13 cellular contexts compared by ENCODE assay signal in genomic region chr3:176767385-176767784, GRCh38.
DNase-seq lines count a peak whose midpoint lies in the region; ATAC-seq, FAIRE-seq and TF ChIP-seq lines count a peak whose summit lies in the region.
"Had no signal": no experiment of that assay in that cellular context is flagged by ENCODE, and none has a peak within 500 bp of the region (broad histone marks: within the 10 kb centered on the region; RNA-seq: fewer than 3 reads in every experiment).

No MANE protein-coding gene starts in this region.

- H3K36me3 Mint-ChIP-seq in activated CD8-positive, alpha-beta memory T cell treated with anti-CD3 and anti-CD28 coated beads, Interleukin-2, amount 10 ng/mL, durations not matched to agents 7 days and 5 days, result no peaks in the 10 kb centered on the region
- H3K36me3 Mint-ChIP-seq: naive B cell had no signal

- no peaks in the 10 kb centered on the region for H3K36me3 ChIP-seq in kidney (ENCODE audit: control insufficient read depth in 1 of 2, insufficient read depth in 2 of 2, low read length in 2 of 2)
- H3K36me3 ChIP-seq: Peyer's patch had no signal

- no peak overlapping the region for H3K4me3 Mint-ChIP-seq in activated CD8-positive, alpha-beta memory T cell treated with anti-CD3 and anti-CD28 coated beads, Interleukin-2, amount 10 ng/mL, durations not matched to agents 7 days and 5 days
- H3K4me3 Mint-ChIP-seq: dendritic cell treated with granulocyte-macrophage colony-stimulating factor and Interleukin-4, amounts not matched to agents 40 ng/mL and 50 ng/mL, for 4 days; naive B cell; stimulated activated naive CD8-positive, alpha-beta T cell treated with anti-CD3 and anti-CD28 coated beads, Interleukin-15, Interleukin-2, amounts not matched to agents 100 ng/mL and 50 ng/mL, for 24 hours had no signal

- DNase-seq in H54 (ENCODE audit: insufficient read length, low spot score) (peak; percentile 1), RWPE1 (ENCODE audit: low spot score) (peak; percentile 40), fibroblast of the aortic adventitia (ENCODE audit: low read depth) (peak; percentile 65), urothelium cell line (ENCODE audit: low spot score) (peak; percentile 65), kidney (no peak)
- DNase-seq in activated CD8-positive, alpha-beta memory T cell treated with anti-CD3 and anti-CD28 coated beads, Interleukin-2, amount 10 ng/mL, durations not matched to agents 7 days and 5 days, result no peak
- DNase-seq: activated CD4-positive, CD25-positive, alpha-beta regulatory T cell; naive B cell; Peyer's patch had no signal

- intact Hi-C loops in kidney (cut with DNase I), result no loop called here

- CTCF ChIA-PET in RWPE1 (lab: Yijun Ruan, JAX), result interaction anchor here (0.9 kb wide), 1 partner anchor 153 kb away, joined by 3 read pairs; no protein-coding TSS in a partner anchor
- CTCF ChIA-PET in activated CD8-positive, alpha-beta memory T cell treated with anti-CD3 and anti-CD28 coated beads, Interleukin-2, amount 10 ng/mL, durations not matched to agents 7 days and 5 days (lab: Charles Lee), result no interaction called here

- FAIRE-seq in H54 (lab: Jason Lieb, UNC) (peak; percentile 93), urothelium cell line (lab: Jason Lieb, UNC) (no peak), kidney (lab: Jason Lieb, UNC) (no peak)

- TF ChIP-seq POLR2A in H54 (IDR thresholded peaks at IDR 0.05; ENCODE audit: low read depth, low read length), result no peak

- no peak overlapping the region for H3K27ac Mint-ChIP-seq in activated CD8-positive, alpha-beta memory T cell treated with anti-CD3 and anti-CD28 coated beads, Interleukin-2, amount 10 ng/mL, durations not matched to agents 7 days and 5 days
- H3K27ac Mint-ChIP-seq: dendritic cell treated with granulocyte-macrophage colony-stimulating factor and Interleukin-4, amounts not matched to agents 40 ng/mL and 50 ng/mL, for 4 days; stimulated activated naive CD8-positive, alpha-beta T cell treated with anti-CD3 and anti-CD28 coated beads, Interleukin-15, Interleukin-2, amounts not matched to agents 100 ng/mL and 50 ng/mL, for 24 hours had no signal

- no peak overlapping the region for H3K4me3 ChIP-seq in fibroblast of the aortic adventitia (ENCODE audit: low read depth, low read length)
- no peak overlapping the region for H3K4me3 ChIP-seq in kidney (ENCODE audit: low read length in 2 of 2)
- H3K4me3 ChIP-seq: Peyer's patch had no signal

- no peak for ATAC-seq in activated CD8-positive, alpha-beta memory T cell treated with anti-CD3 and anti-CD28 coated beads, Interleukin-2, amount 10 ng/mL, durations not matched to agents 7 days and 5 days
- ATAC-seq in GM18498 (IDR thresholded peaks at IDR 0.05; ENCODE audit: unreplicated experiment) (no peak), GM21619 (IDR thresholded peaks at IDR 0.05; ENCODE audit: unreplicated experiment) (no peak)

- H3K27ac ChIP-seq in RWPE1 (peak overlapping the region; percentile 61), kidney (ENCODE audit: low read depth in 2 of 2, low read length in 2 of 2) (no peak overlapping the region)
- H3K27ac ChIP-seq: Peyer's patch had no signal

- no peaks in the 10 kb centered on the region for H3K4me1 Mint-ChIP-seq in activated CD8-positive, alpha-beta memory T cell treated with anti-CD3 and anti-CD28 coated beads, Interleukin-2, amount 10 ng/mL, durations not matched to agents 7 days and 5 days
- H3K4me1 Mint-ChIP-seq: naive B cell had no signal

- peaks cover 0 to 2% of the 10 kb centered on the region in 2 donors for H3K9me3 ChIP-seq in kidney (ENCODE audit: control insufficient read depth in 1 of 2, low read length in 2 of 2)
- H3K9me3 ChIP-seq: Peyer's patch had no signal

- no peak overlapping the region for H3K9ac ChIP-seq in kidney (ENCODE audit: low read length in 2 of 2)

- no peaks in the 10 kb centered on the region for H3K27me3 Mint-ChIP-seq in activated CD8-positive, alpha-beta memory T cell treated with anti-CD3 and anti-CD28 coated beads, Interleukin-2, amount 10 ng/mL, durations not matched to agents 7 days and 5 days
- H3K27me3 Mint-ChIP-seq: dendritic cell treated with granulocyte-macrophage colony-stimulating factor and Interleukin-4, amounts not matched to agents 40 ng/mL and 50 ng/mL, for 4 days; naive B cell; stimulated activated naive CD8-positive, alpha-beta T cell treated with anti-CD3 and anti-CD28 coated beads, Interleukin-15, Interleukin-2, amounts not matched to agents 100 ng/mL and 50 ng/mL, for 24 hours had no signal

- POLR2A ChIA-PET in RWPE1 (lab: Yijun Ruan, JAX; ENCODE audit: low non-redundant PET), result no interaction called here

- no peaks in the 10 kb centered on the region for H3K9me3 Mint-ChIP-seq in activated CD8-positive, alpha-beta memory T cell treated with anti-CD3 and anti-CD28 coated beads, Interleukin-2, amount 10 ng/mL, durations not matched to agents 7 days and 5 days (ENCODE audit: low read depth)

- no peaks in the 10 kb centered on the region for H3K4me1 ChIP-seq in kidney (ENCODE audit: control insufficient read depth in 1 of 2, insufficient read depth in 1 of 2, low read depth in 1 of 2, low read length in 2 of 2)
- H3K4me1 ChIP-seq: Peyer's patch had no signal

- TF ChIP-seq CTCF in RWPE1 (conservative IDR thresholded peaks at IDR 0.05; ENCODE audit: low read depth) (no peak), fibroblast of the aortic adventitia (IDR thresholded peaks at IDR 0.05; ENCODE audit: insufficient read depth, low read length) (no peak), kidney (IDR thresholded peaks at IDR 0.05; ENCODE audit: borderline replicate concordance, extremely low read depth, insufficient read depth) (no peak)

Comparison
In these comparisons a context has a peak if more than half of its experiments do, and no peak if none do; other contexts are left out.
1. DNase-seq: peak in H54 (single experiment), RWPE1 (single experiment), fibroblast of the aortic adventitia (single experiment) and urothelium cell line (single experiment); none in activated CD8-positive, alpha-beta memory T cell treated with anti-CD3 and anti-CD28 coated beads, Interleukin-2, amount 10 ng/mL, durations not matched to agents 7 days and 5 days (single experiment) and kidney (single experiment).